13 cellular contexts compared by ENCODE assay signal in the genomic region with DNA sequence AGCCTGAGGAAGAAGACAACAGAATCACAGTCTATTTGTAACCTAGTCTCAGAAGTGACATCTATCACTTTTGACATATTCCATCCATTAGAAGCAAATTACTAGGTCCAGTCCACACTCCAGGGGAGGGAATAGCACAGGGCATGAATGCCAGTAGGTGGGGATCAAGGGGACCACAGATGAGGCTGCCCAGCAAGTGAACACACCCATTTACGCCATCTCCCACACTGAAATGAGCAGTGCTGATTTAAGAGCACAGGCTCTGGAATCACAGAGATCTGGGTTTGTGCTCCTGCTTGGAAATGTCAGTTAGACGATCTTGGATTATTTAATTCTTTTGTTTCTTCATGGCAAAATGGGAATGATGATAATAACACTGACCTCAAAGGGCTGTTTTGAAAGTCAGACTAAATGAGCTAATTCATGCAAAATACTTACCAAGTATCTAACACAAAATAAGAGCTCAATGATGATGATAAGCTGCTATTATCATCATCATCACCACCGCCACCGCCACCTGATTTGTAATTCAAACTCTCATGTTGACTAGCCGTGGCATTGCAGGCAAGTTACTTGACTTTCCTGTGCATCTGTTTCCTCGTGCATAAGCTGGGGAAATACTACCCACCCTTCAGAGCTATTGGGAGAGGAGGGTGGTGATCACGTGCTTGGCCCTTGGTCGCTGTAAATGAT.
DNase-seq lines count a peak whose midpoint lies in the region; ATAC-seq and TF ChIP-seq lines count a peak whose summit lies in the region.
"Had no signal": no experiment of that assay in that cellular context is flagged by ENCODE, and none has a peak within 500 bp of the region (broad histone marks: within the 10 kb centered on the region; RNA-seq: fewer than 3 reads in every experiment).

No MANE protein-coding gene starts in this region.

- POLR2A ChIA-PET in activated CD8-positive, alpha-beta T cell treated with anti-CD3 and anti-CD28 coated beads for 36 hours (lab: Charles Lee), result interaction anchor here (0.9 to 1.4 kb wide), 4 partner anchors 12 to 17 kb away, joined by 3 to 4 read pairs (median 3); no protein-coding TSS in a partner anchor
- POLR2A ChIA-PET in activated CD8-positive, alpha-beta T cell treated with anti-CD3 and anti-CD28 coated beads, Interleukin-2, amount 10 ng/mL, durations not matched to agents 7 days and 5 days (lab: Charles Lee), result no interaction called here
- POLR2A ChIA-PET in activated CD4-positive, alpha-beta memory T cell treated with anti-CD3 and anti-CD28 coated beads, Interleukin-2, amount 10 ng/mL, durations not matched to agents 7 days and 5 days (lab: Charles Lee), result interaction anchor here (0.7 to 1.1 kb wide), 2 partner anchors 16 to 57 kb away, joined by 3 read pairs; no protein-coding TSS in a partner anchor

- peak overlapping the region; percentile 63 for H3K27ac Mint-ChIP-seq in activated CD8-positive, alpha-beta T cell treated with anti-CD3 and anti-CD28 coated beads for 36 hours
- H3K27ac Mint-ChIP-seq in activated CD8-positive, alpha-beta T cell treated with anti-CD3 and anti-CD28 coated beads, Interleukin-2, amount 10 ng/mL, durations not matched to agents 7 days and 5 days, result no peak overlapping the region
- H3K27ac Mint-ChIP-seq in activated CD4-positive, alpha-beta memory T cell treated with anti-CD3 and anti-CD28 coated beads, Interleukin-2, amount 10 ng/mL, durations not matched to agents 7 days and 5 days, result peak overlapping the region; percentile 71
- H3K27ac Mint-ChIP-seq in naive B cell, result peak overlapping the region in 5 of 6 donors; percentile 3 to 44 (median 34)
- H3K27ac Mint-ChIP-seq: type B pancreatic cell had no signal

- H3K4me3 Mint-ChIP-seq in activated CD8-positive, alpha-beta T cell treated with anti-CD3 and anti-CD28 coated beads for 36 hours, result peak overlapping the region; percentile 14
- H3K4me3 Mint-ChIP-seq in activated CD8-positive, alpha-beta T cell treated with anti-CD3 and anti-CD28 coated beads, Interleukin-2, amount 10 ng/mL, durations not matched to agents 7 days and 5 days, result no peak overlapping the region
- no peak overlapping the region for H3K4me3 Mint-ChIP-seq in activated CD4-positive, alpha-beta memory T cell treated with anti-CD3 and anti-CD28 coated beads, Interleukin-2, amount 10 ng/mL, durations not matched to agents 7 days and 5 days
- H3K4me3 Mint-ChIP-seq in naive B cell, result no peak overlapping the region
- H3K4me3 Mint-ChIP-seq: type B pancreatic cell had no signal

- ATAC-seq in activated CD8-positive, alpha-beta T cell treated with anti-CD3 and anti-CD28 coated beads for 36 hours, result peak; percentile 5
- no peak for ATAC-seq in activated CD8-positive, alpha-beta T cell treated with anti-CD3 and anti-CD28 coated beads, Interleukin-2, amount 10 ng/mL, durations not matched to agents 7 days and 5 days
- no peak for ATAC-seq in naive B cell (ENCODE audit: low read depth in 2 of 2)
- ATAC-seq in HG03354 (IDR thresholded peaks at IDR 0.05; ENCODE audit: poor library complexity, severe bottlenecking, unreplicated experiment), result no peak
- ATAC-seq in HG03378 (IDR thresholded peaks at IDR 0.05; ENCODE audit: unreplicated experiment), result no peak

- H3K9me3 Mint-ChIP-seq in activated CD8-positive, alpha-beta T cell treated with anti-CD3 and anti-CD28 coated beads for 36 hours, result no peaks in the 10 kb centered on the region
- no peaks in the 10 kb centered on the region for H3K9me3 Mint-ChIP-seq in activated CD8-positive, alpha-beta T cell treated with anti-CD3 and anti-CD28 coated beads, Interleukin-2, amount 10 ng/mL, durations not matched to agents 7 days and 5 days (ENCODE audit: insufficient read depth)
- no peaks in the 10 kb centered on the region for H3K9me3 Mint-ChIP-seq in activated CD4-positive, alpha-beta memory T cell treated with anti-CD3 and anti-CD28 coated beads, Interleukin-2, amount 10 ng/mL, durations not matched to agents 7 days and 5 days
- H3K9me3 Mint-ChIP-seq in naive B cell, result no peaks in the 10 kb centered on the region
- H3K9me3 Mint-ChIP-seq: type B pancreatic cell had no signal

- H3K36me3 Mint-ChIP-seq in activated CD8-positive, alpha-beta T cell treated with anti-CD3 and anti-CD28 coated beads for 36 hours (ENCODE audit: low read depth), result peaks cover 82% of the 10 kb centered on the region
- H3K36me3 Mint-ChIP-seq in activated CD8-positive, alpha-beta T cell treated with anti-CD3 and anti-CD28 coated beads, Interleukin-2, amount 10 ng/mL, durations not matched to agents 7 days and 5 days (ENCODE audit: low read depth), result peaks cover 63% of the 10 kb centered on the region
- peaks cover 84% of the 10 kb centered on the region for H3K36me3 Mint-ChIP-seq in activated CD4-positive, alpha-beta memory T cell treated with anti-CD3 and anti-CD28 coated beads, Interleukin-2, amount 10 ng/mL, durations not matched to agents 7 days and 5 days (ENCODE audit: low read depth)
- H3K36me3 Mint-ChIP-seq in naive B cell, result peaks cover 22 to 23% of the 10 kb centered on the region in 2 donors
- H3K36me3 Mint-ChIP-seq: type B pancreatic cell had no signal

- peak; percentile 53 for DNase-seq in activated CD8-positive, alpha-beta T cell treated with anti-CD3 and anti-CD28 coated beads for 36 hours
- no peak for DNase-seq in activated CD8-positive, alpha-beta T cell treated with anti-CD3 and anti-CD28 coated beads, Interleukin-2, amount 10 ng/mL, durations not matched to agents 7 days and 5 days
- DNase-seq in HCEC 1CT, result peak; percentile 52
- no peak for DNase-seq in activated CD4-positive, alpha-beta memory T cell treated with anti-CD3 and anti-CD28 coated beads, Interleukin-2, amount 10 ng/mL, durations not matched to agents 7 days and 5 days
- no peak for DNase-seq in naive B cell
- DNase-seq in islet precursor cell, result no peak
- DNase-seq: anterior cingulate cortex, NCI-H1436, NCI-H510A, RPMI8226 had no signal

- CTCF ChIA-PET in activated CD8-positive, alpha-beta T cell treated with anti-CD3 and anti-CD28 coated beads for 36 hours (lab: Charles Lee), result interaction anchor here (1.0 to 2.1 kb wide), 4 partner anchors 24 to 167 kb away, joined by 3 to 7 read pairs (median 4); no protein-coding TSS in a partner anchor
- CTCF ChIA-PET in activated CD8-positive, alpha-beta T cell treated with anti-CD3 and anti-CD28 coated beads, Interleukin-2, amount 10 ng/mL, durations not matched to agents 7 days and 5 days (lab: Charles Lee), result interaction anchor here (0.8 to 3.3 kb wide), 3 partner anchors 13 to 167 kb away, joined by 3 to 10 read pairs (median 4); no protein-coding TSS in a partner anchor
- CTCF ChIA-PET in activated CD4-positive, alpha-beta memory T cell treated with anti-CD3 and anti-CD28 coated beads, Interleukin-2, amount 10 ng/mL, durations not matched to agents 7 days and 5 days (lab: Charles Lee), result interaction anchor here (0.5 to 1.5 kb wide), 4 partner anchors 10 to 600 kb away, joined by 3 to 4 read pairs (median 4); no protein-coding TSS in a partner anchor

- TF ChIP-seq CTCF in activated CD8-positive, alpha-beta T cell treated with anti-CD3 and anti-CD28 coated beads for 36 hours (IDR thresholded peaks at IDR 0.05), result no peak

- peaks cover 12% of the 10 kb centered on the region for H3K4me1 Mint-ChIP-seq in activated CD8-positive, alpha-beta T cell treated with anti-CD3 and anti-CD28 coated beads for 36 hours (ENCODE audit: low read depth)
- peaks cover 12% of the 10 kb centered on the region for H3K4me1 Mint-ChIP-seq in activated CD8-positive, alpha-beta T cell treated with anti-CD3 and anti-CD28 coated beads, Interleukin-2, amount 10 ng/mL, durations not matched to agents 7 days and 5 days (ENCODE audit: low read depth)
- H3K4me1 Mint-ChIP-seq in activated CD4-positive, alpha-beta memory T cell treated with anti-CD3 and anti-CD28 coated beads, Interleukin-2, amount 10 ng/mL, durations not matched to agents 7 days and 5 days, result peaks cover 24% of the 10 kb centered on the region
- peaks cover 6 to 14% (median 13%) of the 10 kb centered on the region in 3 donors for H3K4me1 Mint-ChIP-seq in naive B cell

- intact Hi-C loops in activated CD8-positive, alpha-beta T cell treated with anti-CD3 and anti-CD28 coated beads for 36 hours (cut with micrococcal nuclease), result no loop called here

- no peaks in the 10 kb centered on the region for H3K27me3 Mint-ChIP-seq in activated CD8-positive, alpha-beta T cell treated with anti-CD3 and anti-CD28 coated beads for 36 hours
- no peaks in the 10 kb centered on the region for H3K27me3 Mint-ChIP-seq in activated CD8-positive, alpha-beta T cell treated with anti-CD3 and anti-CD28 coated beads, Interleukin-2, amount 10 ng/mL, durations not matched to agents 7 days and 5 days (ENCODE audit: low read depth)
- no peaks in the 10 kb centered on the region for H3K27me3 Mint-ChIP-seq in activated CD4-positive, alpha-beta memory T cell treated with anti-CD3 and anti-CD28 coated beads, Interleukin-2, amount 10 ng/mL, durations not matched to agents 7 days and 5 days
- H3K27me3 Mint-ChIP-seq in naive B cell, result no peaks in the 10 kb centered on the region
- H3K27me3 Mint-ChIP-seq: type B pancreatic cell had no signal

Comparison
In these comparisons a context has a peak if more than half of its experiments do, and no peak if none do; other contexts are left out.
1. DNase-seq: peak in activated CD8-positive, alpha-beta T cell treated with anti-CD3 and anti-CD28 coated beads for 36 hours (single experiment) and HCEC 1CT (single experiment); none in activated CD8-positive, alpha-beta T cell treated with anti-CD3 and anti-CD28 coated beads, Interleukin-2, amount 10 ng/mL, durations not matched to agents 7 days and 5 days (single experiment), activated CD4-positive, alpha-beta memory T cell treated with anti-CD3 and anti-CD28 coated beads, Interleukin-2, amount 10 ng/mL, durations not matched to agents 7 days and 5 days (single experiment), naive B cell (single experiment) and islet precursor cell (single experiment).